Comparison of ENCODE assay signal across 2 cellular contexts in genomic region chr12:96522690-96523089, GRCh38.
TF ChIP-seq lines count a peak whose summit lies in the region.

No MANE protein-coding gene starts in this region.

TF ChIP-seq in GM12891, 5 proteins besides CTCF, POLR2A, EP300 and RAD21:
- TF ChIP-seq PAX5 (IDR thresholded peaks at IDR 0.05; ENCODE audit: insufficient read depth, low read length, severe bottlenecking) (no peak), POU2F2 (IDR thresholded peaks at IDR 0.05; ENCODE audit: low read depth, low read length) (no peak), SPI1 (IDR thresholded peaks at IDR 0.05; ENCODE audit: low read depth, low read length) (no peak), TAF1 (IDR thresholded peaks at IDR 0.05; ENCODE audit: low read depth, low read length) (no peak), POLR2AphosphoS5 (IDR thresholded peaks at IDR 0.05; ENCODE audit: low read depth, low read length) (no peak)

TF ChIP-seq in GM12878, 131 proteins besides CTCF, POLR2A, EP300 and RAD21:
- TF ChIP-seq ATF2 (IDR thresholded peaks at IDR 0.05; ENCODE audit: low read length) (no peak), SUZ12 (IDR thresholded peaks at IDR 0.05; ENCODE audit: unreplicated experiment) (no peak), IRF4 (IDR thresholded peaks at IDR 0.05; ENCODE audit: low read depth, low read length) (no peak), USF2 (IDR thresholded peaks at IDR 0.05; ENCODE audit: borderline replicate concordance, low read depth, low read length) (no peak), SIX5 (IDR thresholded peaks at IDR 0.05; ENCODE audit: low read depth, low read length, severe bottlenecking) (no peak), KLF5 (IDR thresholded peaks at IDR 0.05; ENCODE audit: partially characterized antibody) (no peak), ATF3 (IDR thresholded peaks at IDR 0.05; ENCODE audit: borderline replicate concordance, extremely low read depth, low read depth, low read length) (no peak), PRDM15 (CRISPR knock-in tag; IDR thresholded peaks at IDR 0.05) (no peak), ZSCAN29 (IDR thresholded peaks at IDR 0.05) (no peak), MYC (IDR thresholded peaks at IDR 0.05; ENCODE audit: insufficient read depth, insufficient read length, insufficient replicate concordance, low read length, severe bottlenecking) (no peak), USF1 (IDR thresholded peaks at IDR 0.05; ENCODE audit: borderline replicate concordance, extremely low read length, insufficient read depth, low read depth, low read length) (no peak), EED (IDR thresholded peaks at IDR 0.05; ENCODE audit: low read depth) (no peak), CUX1 (IDR thresholded peaks at IDR 0.05; ENCODE audit: insufficient replicate concordance, low read depth, low read length) (no peak), SMAD5 (IDR thresholded peaks at IDR 0.05; ENCODE audit: low read depth) (no peak), STAT3 (IDR thresholded peaks at IDR 0.05; ENCODE audit: low read depth, low read length) (no peak), CEBPB (IDR thresholded peaks at IDR 0.05; ENCODE audit: borderline replicate concordance in 1 of 2, low read depth in 2 of 2, low read length in 2 of 2) (no peak)
